26 cellular contexts compared by ENCODE assay signal in genomic region chr10:17155821-17156220, GRCh38.
"Had no signal": no experiment of that assay in that cellular context is flagged by ENCODE, and none has a peak within 500 bp of the region (broad histone marks: within the 10 kb centered on the region; RNA-seq: fewer than 3 reads in every experiment).

No MANE protein-coding gene starts in this region.

- H3K4me3 Mint-ChIP-seq: effector memory CD8-positive, alpha-beta T cell; naive thymus-derived CD8-positive, alpha-beta T cell; stimulated activated naive CD8-positive, alpha-beta T cell treated with anti-CD3 and anti-CD28 coated beads, Interleukin-15, amount 100 ng/mL, for 72 hours had no signal

- H3K9me3 ChIP-seq: esophagus squamous epithelium, gastrocnemius medialis, ovary, psoas muscle, sigmoid colon, spleen, suprapubic skin, transverse colon, upper lobe of right lung, uterus had no signal

- H3K4me1 Mint-ChIP-seq: naive thymus-derived CD8-positive, alpha-beta T cell had no signal

- H3K4me3 ChIP-seq: coronary artery, esophagus squamous epithelium, gastrocnemius medialis, ovary, psoas muscle, sigmoid colon, spleen, suprapubic skin, transverse colon, upper lobe of right lung, uterus had no signal

- H3K27me3 Mint-ChIP-seq: effector memory CD8-positive, alpha-beta T cell; naive thymus-derived CD8-positive, alpha-beta T cell; stimulated activated naive CD8-positive, alpha-beta T cell treated with anti-CD3 and anti-CD28 coated beads, Interleukin-15, amount 100 ng/mL, for 72 hours had no signal

- H3K27ac Mint-ChIP-seq: stimulated activated naive CD8-positive, alpha-beta T cell treated with anti-CD3 and anti-CD28 coated beads, Interleukin-15, amount 100 ng/mL, for 72 hours had no signal

- H3K4me1 ChIP-seq: esophagus squamous epithelium, gastrocnemius medialis, psoas muscle, sigmoid colon, spleen, suprapubic skin, upper lobe of right lung, uterus had no signal

- H3K27ac ChIP-seq: esophagus squamous epithelium, gastrocnemius medialis, ovary, psoas muscle, sigmoid colon, spleen, suprapubic skin, upper lobe of right lung, uterus had no signal

- H3K27me3 ChIP-seq: esophagus squamous epithelium, gastrocnemius medialis, ovary, sigmoid colon, spleen, suprapubic skin, transverse colon, upper lobe of right lung, uterus had no signal

- ATAC-seq: effector memory CD8-positive, alpha-beta T cell; gastrocnemius medialis; left lobe of liver; naive thymus-derived CD8-positive, alpha-beta T cell; psoas muscle; right cardiac atrium; stimulated activated naive CD8-positive, alpha-beta T cell treated with anti-CD3 and anti-CD28 coated beads, Interleukin-15, amount 100 ng/mL, for 72 hours; upper lobe of right lung had no signal

- H3K36me3 ChIP-seq: gastrocnemius medialis, ovary, transverse colon, upper lobe of right lung, uterus had no signal

- DNase-seq: dermis blood vessel endothelial cell; effector memory CD8-positive, alpha-beta T cell; erythroblast; esophagus squamous epithelium; gastrocnemius medialis; head of caudate nucleus; mesenchymal stem cell; midbrain; naive thymus-derived CD8-positive, alpha-beta T cell; occipital lobe; ovary; posterior cingulate gyrus; psoas muscle; right cardiac atrium; sigmoid colon; spleen; stimulated activated CD4-positive, alpha-beta T cell treated with anti-CD3 and anti-CD28 coated beads, Interleukin-15, amount 100 ng/mL, for 24 hours; stimulated activated CD4-positive, alpha-beta T cell treated with anti-CD3 and anti-CD28 coated beads, Interleukin-2, amount 100 ng/mL, for 48 hours; stimulated activated naive CD4-positive, alpha-beta T cell; stimulated activated naive CD8-positive, alpha-beta T cell treated with anti-CD3 and anti-CD28 coated beads, Interleukin-15, amount 100 ng/mL, for 72 hours; transverse colon; upper lobe of right lung; uterus had no signal
